Comparison of ENCODE assay signal across 1 cellular context in the genomic region with DNA sequence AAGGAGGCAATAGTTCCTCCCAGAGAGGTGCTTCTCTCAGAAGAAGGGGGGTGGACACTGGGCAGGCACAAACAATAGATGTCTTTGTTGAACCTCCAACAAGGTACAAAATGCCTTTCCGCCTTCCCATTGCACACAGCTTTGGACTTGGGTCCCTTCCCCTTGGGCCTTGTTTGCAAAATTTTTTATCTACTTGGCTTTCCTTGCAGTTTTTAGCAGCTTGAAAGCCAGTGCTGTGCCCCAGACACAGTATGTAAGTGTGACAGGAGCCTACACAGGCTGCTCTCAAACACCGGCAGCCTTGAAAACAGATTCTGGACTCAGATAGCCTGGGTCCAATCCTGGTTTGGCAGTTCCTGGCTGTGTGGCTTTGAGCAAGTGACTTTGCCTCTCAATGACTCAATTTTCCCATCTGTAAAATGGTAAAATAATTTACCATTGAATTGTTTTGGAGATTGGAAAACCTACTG.
A peak's percentile ranks its signal among the peaks of the same experiment; 100 is the strongest.
TF ChIP-seq lines count a peak whose summit lies in the region.

No MANE protein-coding gene starts in this region.

TF ChIP-seq in HepG2, 621 proteins besides CTCF, POLR2A, EP300 and RAD21 (continued from another document and continues in another):
- TF ChIP-seq PAX8 (CRISPR knock-in tag; IDR thresholded peaks at IDR 0.05; ENCODE audit: borderline replicate concordance): no peak
- no peak for TF ChIP-seq ZNF33B (CRISPR knock-in tag; IDR thresholded peaks at IDR 0.05)
- TF ChIP-seq ZNF781 (CRISPR knock-in tag; IDR thresholded peaks at IDR 0.05; ENCODE audit: borderline replicate concordance, not compliant biosample characterization): no peak
- TF ChIP-seq, protein P1, sequence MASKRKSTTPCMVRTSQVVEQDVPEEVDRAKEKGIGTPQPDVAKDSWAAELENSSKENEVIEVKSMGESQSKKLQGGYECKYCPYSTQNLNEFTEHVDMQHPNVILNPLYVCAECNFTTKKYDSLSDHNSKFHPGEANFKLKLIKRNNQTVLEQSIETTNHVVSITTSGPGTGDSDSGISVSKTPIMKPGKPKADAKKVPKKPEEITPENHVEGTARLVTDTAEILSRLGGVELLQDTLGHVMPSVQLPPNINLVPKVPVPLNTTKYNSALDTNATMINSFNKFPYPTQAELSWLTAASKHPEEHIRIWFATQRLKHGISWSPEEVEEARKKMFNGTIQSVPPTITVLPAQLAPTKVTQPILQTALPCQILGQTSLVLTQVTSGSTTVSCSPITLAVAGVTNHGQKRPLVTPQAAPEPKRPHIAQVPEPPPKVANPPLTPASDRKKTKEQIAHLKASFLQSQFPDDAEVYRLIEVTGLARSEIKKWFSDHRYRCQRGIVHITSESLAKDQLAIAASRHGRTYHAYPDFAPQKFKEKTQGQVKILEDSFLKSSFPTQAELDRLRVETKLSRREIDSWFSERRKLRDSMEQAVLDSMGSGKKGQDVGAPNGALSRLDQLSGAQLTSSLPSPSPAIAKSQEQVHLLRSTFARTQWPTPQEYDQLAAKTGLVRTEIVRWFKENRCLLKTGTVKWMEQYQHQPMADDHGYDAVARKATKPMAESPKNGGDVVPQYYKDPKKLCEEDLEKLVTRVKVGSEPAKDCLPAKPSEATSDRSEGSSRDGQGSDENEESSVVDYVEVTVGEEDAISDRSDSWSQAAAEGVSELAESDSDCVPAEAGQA (IDR thresholded peaks at IDR 0.05; ENCODE audit: low read depth): no peak
- TF ChIP-seq, protein P1 (CRISPR knock-in tag; IDR thresholded peaks at IDR 0.05; ENCODE audit: borderline replicate concordance): no peak
- TF ChIP-seq, protein P2, sequence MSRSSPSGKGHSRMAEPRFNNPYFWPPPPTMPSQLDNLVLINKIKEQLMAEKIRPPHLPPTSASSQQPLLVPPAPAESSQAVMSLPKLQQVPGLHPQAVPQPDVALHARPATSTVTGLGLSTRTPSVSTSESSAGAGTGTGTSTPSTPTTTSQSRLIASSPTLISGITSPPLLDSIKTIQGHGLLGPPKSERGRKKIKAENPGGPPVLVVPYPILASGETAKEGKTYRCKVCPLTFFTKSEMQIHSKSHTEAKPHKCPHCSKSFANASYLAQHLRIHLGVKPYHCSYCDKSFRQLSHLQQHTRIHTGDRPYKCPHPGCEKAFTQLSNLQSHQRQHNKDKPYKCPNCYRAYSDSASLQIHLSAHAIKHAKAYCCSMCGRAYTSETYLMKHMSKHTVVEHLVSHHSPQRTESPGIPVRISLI (CRISPR knock-in tag; IDR thresholded peaks at IDR 0.05; ENCODE audit: borderline replicate concordance): peak; percentile 76; the same call in 1 of the 2 replicates
- TF ChIP-seq ZNF354B (CRISPR knock-in tag; IDR thresholded peaks at IDR 0.05): no peak
- no peak for TF ChIP-seq CBFB (CRISPR knock-in tag; IDR thresholded peaks at IDR 0.05)
- TF ChIP-seq, protein P3, sequence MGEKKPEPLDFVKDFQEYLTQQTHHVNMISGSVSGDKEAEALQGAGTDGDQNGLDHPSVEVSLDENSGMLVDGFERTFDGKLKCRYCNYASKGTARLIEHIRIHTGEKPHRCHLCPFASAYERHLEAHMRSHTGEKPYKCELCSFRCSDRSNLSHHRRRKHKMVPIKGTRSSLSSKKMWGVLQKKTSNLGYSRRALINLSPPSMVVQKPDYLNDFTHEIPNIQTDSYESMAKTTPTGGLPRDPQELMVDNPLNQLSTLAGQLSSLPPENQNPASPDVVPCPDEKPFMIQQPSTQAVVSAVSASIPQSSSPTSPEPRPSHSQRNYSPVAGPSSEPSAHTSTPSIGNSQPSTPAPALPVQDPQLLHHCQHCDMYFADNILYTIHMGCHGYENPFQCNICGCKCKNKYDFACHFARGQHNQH (CRISPR knock-in tag; IDR thresholded peaks at IDR 0.05): no peak
- no peak for TF ChIP-seq MAF1 (CRISPR knock-in tag; IDR thresholded peaks at IDR 0.05; ENCODE audit: borderline replicate concordance)
- TF ChIP-seq ZNF878 (CRISPR knock-in tag; IDR thresholded peaks at IDR 0.05): no peak
- TF ChIP-seq ZSCAN22 (CRISPR knock-in tag; IDR thresholded peaks at IDR 0.05): peak; percentile 57; the same call in 1 of the 2 replicates
- TF ChIP-seq, protein P4, sequence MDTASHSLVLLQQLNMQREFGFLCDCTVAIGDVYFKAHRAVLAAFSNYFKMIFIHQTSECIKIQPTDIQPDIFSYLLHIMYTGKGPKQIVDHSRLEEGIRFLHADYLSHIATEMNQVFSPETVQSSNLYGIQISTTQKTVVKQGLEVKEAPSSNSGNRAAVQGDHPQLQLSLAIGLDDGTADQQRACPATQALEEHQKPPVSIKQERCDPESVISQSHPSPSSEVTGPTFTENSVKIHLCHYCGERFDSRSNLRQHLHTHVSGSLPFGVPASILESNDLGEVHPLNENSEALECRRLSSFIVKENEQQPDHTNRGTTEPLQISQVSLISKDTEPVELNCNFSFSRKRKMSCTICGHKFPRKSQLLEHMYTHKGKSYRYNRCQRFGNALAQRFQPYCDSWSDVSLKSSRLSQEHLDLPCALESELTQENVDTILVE (CRISPR knock-in tag; IDR thresholded peaks at IDR 0.05): 0 out of 2 replicates have a peak, but pooled peaks have one; percentile 31
- no peak for TF ChIP-seq ZNF556 (CRISPR knock-in tag; IDR thresholded peaks at IDR 0.05; ENCODE audit: borderline replicate concordance)
- TF ChIP-seq SUZ12 (IDR thresholded peaks at IDR 0.05; ENCODE audit: low read depth, low read length): no peak
- TF ChIP-seq, protein P5, sequence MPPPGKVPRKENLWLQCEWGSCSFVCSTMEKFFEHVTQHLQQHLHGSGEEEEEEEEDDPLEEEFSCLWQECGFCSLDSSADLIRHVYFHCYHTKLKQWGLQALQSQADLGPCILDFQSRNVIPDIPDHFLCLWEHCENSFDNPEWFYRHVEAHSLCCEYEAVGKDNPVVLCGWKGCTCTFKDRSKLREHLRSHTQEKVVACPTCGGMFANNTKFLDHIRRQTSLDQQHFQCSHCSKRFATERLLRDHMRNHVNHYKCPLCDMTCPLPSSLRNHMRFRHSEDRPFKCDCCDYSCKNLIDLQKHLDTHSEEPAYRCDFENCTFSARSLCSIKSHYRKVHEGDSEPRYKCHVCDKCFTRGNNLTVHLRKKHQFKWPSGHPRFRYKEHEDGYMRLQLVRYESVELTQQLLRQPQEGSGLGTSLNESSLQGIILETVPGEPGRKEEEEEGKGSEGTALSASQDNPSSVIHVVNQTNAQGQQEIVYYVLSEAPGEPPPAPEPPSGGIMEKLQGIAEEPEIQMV (CRISPR knock-in tag; IDR thresholded peaks at IDR 0.05; ENCODE audit: low read depth): no peak
- TF ChIP-seq TARDBP (CRISPR knock-in tag; IDR thresholded peaks at IDR 0.05): peak; percentile 44; the same call in 1 of the 2 replicates
- TF ChIP-seq, protein P6, sequence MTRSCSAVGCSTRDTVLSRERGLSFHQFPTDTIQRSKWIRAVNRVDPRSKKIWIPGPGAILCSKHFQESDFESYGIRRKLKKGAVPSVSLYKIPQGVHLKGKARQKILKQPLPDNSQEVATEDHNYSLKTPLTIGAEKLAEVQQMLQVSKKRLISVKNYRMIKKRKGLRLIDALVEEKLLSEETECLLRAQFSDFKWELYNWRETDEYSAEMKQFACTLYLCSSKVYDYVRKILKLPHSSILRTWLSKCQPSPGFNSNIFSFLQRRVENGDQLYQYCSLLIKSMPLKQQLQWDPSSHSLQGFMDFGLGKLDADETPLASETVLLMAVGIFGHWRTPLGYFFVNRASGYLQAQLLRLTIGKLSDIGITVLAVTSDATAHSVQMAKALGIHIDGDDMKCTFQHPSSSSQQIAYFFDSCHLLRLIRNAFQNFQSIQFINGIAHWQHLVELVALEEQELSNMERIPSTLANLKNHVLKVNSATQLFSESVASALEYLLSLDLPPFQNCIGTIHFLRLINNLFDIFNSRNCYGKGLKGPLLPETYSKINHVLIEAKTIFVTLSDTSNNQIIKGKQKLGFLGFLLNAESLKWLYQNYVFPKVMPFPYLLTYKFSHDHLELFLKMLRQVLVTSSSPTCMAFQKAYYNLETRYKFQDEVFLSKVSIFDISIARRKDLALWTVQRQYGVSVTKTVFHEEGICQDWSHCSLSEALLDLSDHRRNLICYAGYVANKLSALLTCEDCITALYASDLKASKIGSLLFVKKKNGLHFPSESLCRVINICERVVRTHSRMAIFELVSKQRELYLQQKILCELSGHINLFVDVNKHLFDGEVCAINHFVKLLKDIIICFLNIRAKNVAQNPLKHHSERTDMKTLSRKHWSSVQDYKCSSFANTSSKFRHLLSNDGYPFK (CRISPR knock-in tag; IDR thresholded peaks at IDR 0.05; ENCODE audit: borderline replicate concordance): peak; percentile 54; the same call in 1 of the 2 replicates
- no peak for TF ChIP-seq FOXA1 (IDR thresholded peaks at IDR 0.05)
- TF ChIP-seq FOXA1 (CRISPR knock-in tag; IDR thresholded peaks at IDR 0.05): peak; percentile 55
- TF ChIP-seq ZKSCAN8 (CRISPR knock-in tag; IDR thresholded peaks at IDR 0.05; ENCODE audit: borderline replicate concordance): 0 out of 2 replicates have a peak, but pooled peaks have one; percentile 16
- TF ChIP-seq, protein P7, sequence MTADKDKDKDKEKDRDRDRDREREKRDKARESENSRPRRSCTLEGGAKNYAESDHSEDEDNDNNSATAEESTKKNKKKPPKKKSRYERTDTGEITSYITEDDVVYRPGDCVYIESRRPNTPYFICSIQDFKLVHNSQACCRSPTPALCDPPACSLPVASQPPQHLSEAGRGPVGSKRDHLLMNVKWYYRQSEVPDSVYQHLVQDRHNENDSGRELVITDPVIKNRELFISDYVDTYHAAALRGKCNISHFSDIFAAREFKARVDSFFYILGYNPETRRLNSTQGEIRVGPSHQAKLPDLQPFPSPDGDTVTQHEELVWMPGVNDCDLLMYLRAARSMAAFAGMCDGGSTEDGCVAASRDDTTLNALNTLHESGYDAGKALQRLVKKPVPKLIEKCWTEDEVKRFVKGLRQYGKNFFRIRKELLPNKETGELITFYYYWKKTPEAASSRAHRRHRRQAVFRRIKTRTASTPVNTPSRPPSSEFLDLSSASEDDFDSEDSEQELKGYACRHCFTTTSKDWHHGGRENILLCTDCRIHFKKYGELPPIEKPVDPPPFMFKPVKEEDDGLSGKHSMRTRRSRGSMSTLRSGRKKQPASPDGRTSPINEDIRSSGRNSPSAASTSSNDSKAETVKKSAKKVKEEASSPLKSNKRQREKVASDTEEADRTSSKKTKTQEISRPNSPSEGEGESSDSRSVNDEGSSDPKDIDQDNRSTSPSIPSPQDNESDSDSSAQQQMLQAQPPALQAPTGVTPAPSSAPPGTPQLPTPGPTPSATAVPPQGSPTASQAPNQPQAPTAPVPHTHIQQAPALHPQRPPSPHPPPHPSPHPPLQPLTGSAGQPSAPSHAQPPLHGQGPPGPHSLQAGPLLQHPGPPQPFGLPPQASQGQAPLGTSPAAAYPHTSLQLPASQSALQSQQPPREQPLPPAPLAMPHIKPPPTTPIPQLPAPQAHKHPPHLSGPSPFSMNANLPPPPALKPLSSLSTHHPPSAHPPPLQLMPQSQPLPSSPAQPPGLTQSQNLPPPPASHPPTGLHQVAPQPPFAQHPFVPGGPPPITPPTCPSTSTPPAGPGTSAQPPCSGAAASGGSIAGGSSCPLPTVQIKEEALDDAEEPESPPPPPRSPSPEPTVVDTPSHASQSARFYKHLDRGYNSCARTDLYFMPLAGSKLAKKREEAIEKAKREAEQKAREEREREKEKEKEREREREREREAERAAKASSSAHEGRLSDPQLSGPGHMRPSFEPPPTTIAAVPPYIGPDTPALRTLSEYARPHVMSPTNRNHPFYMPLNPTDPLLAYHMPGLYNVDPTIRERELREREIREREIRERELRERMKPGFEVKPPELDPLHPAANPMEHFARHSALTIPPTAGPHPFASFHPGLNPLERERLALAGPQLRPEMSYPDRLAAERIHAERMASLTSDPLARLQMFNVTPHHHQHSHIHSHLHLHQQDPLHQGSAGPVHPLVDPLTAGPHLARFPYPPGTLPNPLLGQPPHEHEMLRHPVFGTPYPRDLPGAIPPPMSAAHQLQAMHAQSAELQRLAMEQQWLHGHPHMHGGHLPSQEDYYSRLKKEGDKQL (CRISPR knock-in tag; IDR thresholded peaks at IDR 0.05; ENCODE audit: low read depth): peak; percentile 24; the same call in 1 of the 2 replicates
- TF ChIP-seq, protein P8, sequence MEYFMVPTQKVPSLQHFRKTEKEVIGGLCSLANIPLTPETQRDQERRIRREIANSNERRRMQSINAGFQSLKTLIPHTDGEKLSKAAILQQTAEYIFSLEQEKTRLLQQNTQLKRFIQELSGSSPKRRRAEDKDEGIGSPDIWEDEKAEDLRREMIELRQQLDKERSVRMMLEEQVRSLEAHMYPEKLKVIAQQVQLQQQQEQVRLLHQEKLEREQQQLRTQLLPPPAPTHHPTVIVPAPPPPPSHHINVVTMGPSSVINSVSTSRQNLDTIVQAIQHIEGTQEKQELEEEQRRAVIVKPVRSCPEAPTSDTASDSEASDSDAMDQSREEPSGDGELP (IDR thresholded peaks at IDR 0.05; ENCODE audit: borderline replicate concordance, low read depth): no peak
- TF ChIP-seq, protein P9, sequence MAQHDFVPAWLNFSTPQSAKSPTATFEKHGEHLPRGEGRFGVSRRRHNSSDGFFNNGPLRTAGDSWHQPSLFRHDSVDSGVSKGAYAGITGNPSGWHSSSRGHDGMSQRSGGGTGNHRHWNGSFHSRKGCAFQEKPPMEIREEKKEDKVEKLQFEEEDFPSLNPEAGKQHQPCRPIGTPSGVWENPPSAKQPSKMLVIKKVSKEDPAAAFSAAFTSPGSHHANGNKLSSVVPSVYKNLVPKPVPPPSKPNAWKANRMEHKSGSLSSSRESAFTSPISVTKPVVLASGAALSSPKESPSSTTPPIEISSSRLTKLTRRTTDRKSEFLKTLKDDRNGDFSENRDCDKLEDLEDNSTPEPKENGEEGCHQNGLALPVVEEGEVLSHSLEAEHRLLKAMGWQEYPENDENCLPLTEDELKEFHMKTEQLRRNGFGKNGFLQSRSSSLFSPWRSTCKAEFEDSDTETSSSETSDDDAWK (CRISPR knock-in tag; IDR thresholded peaks at IDR 0.05): no peak
- TF ChIP-seq ZNF3 (CRISPR knock-in tag; IDR thresholded peaks at IDR 0.05): peak; percentile 58; the same call in 1 of the 2 replicates
- peak; percentile 28; the same call in 1 of the 2 replicates for TF ChIP-seq MEIS2 (CRISPR knock-in tag; IDR thresholded peaks at IDR 0.05)
- TF ChIP-seq, protein P10, sequence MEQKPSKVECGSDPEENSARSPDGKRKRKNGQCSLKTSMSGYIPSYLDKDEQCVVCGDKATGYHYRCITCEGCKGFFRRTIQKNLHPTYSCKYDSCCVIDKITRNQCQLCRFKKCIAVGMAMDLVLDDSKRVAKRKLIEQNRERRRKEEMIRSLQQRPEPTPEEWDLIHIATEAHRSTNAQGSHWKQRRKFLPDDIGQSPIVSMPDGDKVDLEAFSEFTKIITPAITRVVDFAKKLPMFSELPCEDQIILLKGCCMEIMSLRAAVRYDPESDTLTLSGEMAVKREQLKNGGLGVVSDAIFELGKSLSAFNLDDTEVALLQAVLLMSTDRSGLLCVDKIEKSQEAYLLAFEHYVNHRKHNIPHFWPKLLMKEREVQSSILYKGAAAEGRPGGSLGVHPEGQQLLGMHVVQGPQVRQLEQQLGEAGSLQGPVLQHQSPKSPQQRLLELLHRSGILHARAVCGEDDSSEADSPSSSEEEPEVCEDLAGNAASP (CRISPR knock-in tag; IDR thresholded peaks at IDR 0.05; ENCODE audit: borderline replicate concordance): no peak
